Comparison of ENCODE assay signal across 11 cellular contexts in genomic region chr18:48784654-48785053, GRCh38.
A peak's percentile ranks its signal among the peaks of the same experiment; 100 is the strongest.
DNase-seq lines count a peak whose midpoint lies in the region; ATAC-seq lines count a peak whose summit lies in the region.
"Had no signal": no experiment of that assay in that cellular context is flagged by ENCODE, and none has a peak within 500 bp of the region (broad histone marks: within the 10 kb centered on the region; RNA-seq: fewer than 3 reads in every experiment).

No MANE protein-coding gene starts in this region.

- H3K4me1 Mint-ChIP-seq in T-helper 2 cell treated with Interferon-gamma antibody and Interleukin-4, amounts not matched to agents 5 μg/mL and 100 μg/mL, for 36 hours (ENCODE audit: low read depth): peaks cover 8% of the 10 kb centered on the region

- no peak for DNase-seq in T-helper 2 cell treated with Interferon-gamma antibody and Interleukin-4, amounts not matched to agents 5 μg/mL and 100 μg/mL, for 36 hours (ENCODE audit: low spot score)
- DNase-seq in T-helper 2 cell: no peak
- peak; percentile 54 for DNase-seq in RPMI8226
- DNase-seq in posterior vena cava (ENCODE audit: low spot score): peak; percentile 46
- DNase-seq in NCI-H2029 treated with DMSO at 0.1 percent for 48 hours (lab: John Stamatoyannopoulos, UW): no peak
- no peak for DNase-seq in NCI-H82 treated with DMSO at 0.1 percent for 48 hours (lab: John Stamatoyannopoulos, UW; ENCODE audit: unreplicated experiment)
- DNase-seq: 8988T; NCI-H2107; stimulated activated CD4-positive, alpha-beta T cell treated with anti-CD3 and anti-CD28 coated beads, Interleukin-4, amount 100 ng/mL, for 4 hours had no signal

- H3K27ac Mint-ChIP-seq in T-helper 2 cell treated with Interferon-gamma antibody and Interleukin-4, amounts not matched to agents 5 μg/mL and 100 μg/mL, for 36 hours: peak overlapping the region; percentile 73

- H3K9me3 Mint-ChIP-seq in T-helper 2 cell treated with Interferon-gamma antibody and Interleukin-4, amounts not matched to agents 5 μg/mL and 100 μg/mL, for 36 hours: peaks cover 4% of the 10 kb centered on the region

- no peaks in the 10 kb centered on the region for H3K27me3 Mint-ChIP-seq in T-helper 2 cell treated with Interferon-gamma antibody and Interleukin-4, amounts not matched to agents 5 μg/mL and 100 μg/mL, for 36 hours (ENCODE audit: low read depth)

- H3K4me3 Mint-ChIP-seq in T-helper 2 cell treated with Interferon-gamma antibody and Interleukin-4, amounts not matched to agents 5 μg/mL and 100 μg/mL, for 36 hours: no peak overlapping the region

- no peaks in the 10 kb centered on the region for H3K36me3 Mint-ChIP-seq in T-helper 2 cell treated with Interferon-gamma antibody and Interleukin-4, amounts not matched to agents 5 μg/mL and 100 μg/mL, for 36 hours (ENCODE audit: low read depth)

- ATAC-seq in GM21825 (IDR thresholded peaks at IDR 0.05; ENCODE audit: unreplicated experiment) (peak; percentile 10), GM21619 (IDR thresholded peaks at IDR 0.05; ENCODE audit: unreplicated experiment) (no peak)

- intact Hi-C loops in posterior vena cava (cut with DNase I): loop anchor here in 1 of 2 donors (10.0 kb wide), 2 partner anchors 100 to 160 kb away; no protein-coding TSS in a partner anchor

Comparison
In these comparisons a context has a peak if more than half of its experiments do, and no peak if none do; other contexts are left out.
1. DNase-seq: peak in RPMI8226 (single experiment) and posterior vena cava (single experiment); none in T-helper 2 cell treated with Interferon-gamma antibody and Interleukin-4, amounts not matched to agents 5 μg/mL and 100 μg/mL, for 36 hours (single experiment), T-helper 2 cell (0 of 5), NCI-H2029 treated with DMSO at 0.1 percent for 48 hours (single experiment) and NCI-H82 treated with DMSO at 0.1 percent for 48 hours (single experiment).